Comparison of ENCODE assay signal across 9 cellular contexts in genomic region chr5:119358901-119359603, GRCh38. TPM values are rescaled to one million over a fixed set of nuclear protein-coding genes. Genes with fewer than 3 reads are reported as not detected.
DNase-seq lines count a peak whose midpoint lies in the region; ATAC-seq and TF ChIP-seq lines count a peak whose summit lies in the region.
"Had no signal": no experiment of that assay in that cellular context is flagged by ENCODE, and none has a peak within 500 bp of the region (broad histone marks: within the 10 kb centered on the region; RNA-seq: fewer than 3 reads in every experiment).

No MANE protein-coding gene starts in this region.

- H3K79me2 ChIP-seq in DOHH2 (ENCODE audit: control insufficient read depth, low read length): peaks cover 52% of the 10 kb centered on the region

- ATAC-seq in activated naive CD8-positive, alpha-beta T cell treated with anti-CD3 and anti-CD28 coated beads, Interleukin-2, amount 10 ng/mL, durations not matched to agents 7 days and 5 days (ENCODE audit: low read depth): no peak

- H3K4me1 ChIP-seq in DOHH2 (ENCODE audit: control insufficient read depth, low read length) (peaks cover 71% of the 10 kb centered on the region), HEK293 (ENCODE audit: control insufficient read depth, insufficient read depth, low read length) (peaks cover 42% of the 10 kb centered on the region), neutrophil (ENCODE audit: control insufficient read depth in 1 of 2, insufficient read depth in 1 of 2, low read depth in 1 of 2, low read length in 1 of 2) (peaks cover 80 to 94% of the 10 kb centered on the region in 2 experiments)

- no peaks in the 10 kb centered on the region for H3K27me3 Mint-ChIP-seq in activated naive CD8-positive, alpha-beta T cell treated with anti-CD3 and anti-CD28 coated beads, Interleukin-2, amount 10 ng/mL, durations not matched to agents 7 days and 5 days

- peaks cover 22% of the 10 kb centered on the region for H3F3A ChIP-seq in DOHH2 (ENCODE audit: control insufficient read depth, insufficient read depth)

- POLR2A ChIA-PET in HEK293 (lab: Yijun Ruan, JAX): no interaction called here
- POLR2A ChIA-PET in activated naive CD8-positive, alpha-beta T cell treated with anti-CD3 and anti-CD28 coated beads, Interleukin-2, amount 10 ng/mL, durations not matched to agents 7 days and 5 days (lab: Charles Lee): interaction anchor here (0.6 to 1.1 kb wide), 6 partner anchors 15 to 86 kb away, joined by 3 to 5 read pairs (median 3); no protein-coding TSS in a partner anchor

- H3K4me2 ChIP-seq in DOHH2 (ENCODE audit: low read length): peak overlapping the region; percentile 98

- peak overlapping the region; percentile 76 for H3K27ac Mint-ChIP-seq in activated naive CD8-positive, alpha-beta T cell treated with anti-CD3 and anti-CD28 coated beads, Interleukin-2, amount 10 ng/mL, durations not matched to agents 7 days and 5 days
- H3K27ac Mint-ChIP-seq: nephron progenitor cell had no signal

- peak overlapping the region; percentile 4 for H3K4me3 Mint-ChIP-seq in activated naive CD8-positive, alpha-beta T cell treated with anti-CD3 and anti-CD28 coated beads, Interleukin-2, amount 10 ng/mL, durations not matched to agents 7 days and 5 days
- H3K4me3 Mint-ChIP-seq: nephron progenitor cell had no signal

- H3K27me3 ChIP-seq in DOHH2 (ENCODE audit: control insufficient read depth, low read length) (peaks cover 6% of the 10 kb centered on the region; the same call in 1 of the 2 replicates), neutrophil (no peaks in the 10 kb centered on the region)

- H3K4me3 ChIP-seq in DOHH2 (ENCODE audit: low read length): peak overlapping the region; percentile 77
- H3K4me3 ChIP-seq in HEK293 (ENCODE audit: low read depth, low read length): no peak overlapping the region
- H3K4me3 ChIP-seq in neutrophil (ENCODE audit: low read depth in 1 of 2, low read length in 1 of 2): no peak overlapping the region

- H3K27ac ChIP-seq in DOHH2 (ENCODE audit: low read depth, low read length): no peak overlapping the region
- no peak overlapping the region for H3K27ac ChIP-seq in HEK293 (ENCODE audit: extremely low read depth, low read depth, low read length)
- H3K27ac ChIP-seq in neutrophil: peak overlapping the region; percentile 62
- H3K27ac ChIP-seq in caudate nucleus (ENCODE audit: low read depth, low read length): no peak overlapping the region

- no peaks in the 10 kb centered on the region for H3K9me3 Mint-ChIP-seq in activated naive CD8-positive, alpha-beta T cell treated with anti-CD3 and anti-CD28 coated beads, Interleukin-2, amount 10 ng/mL, durations not matched to agents 7 days and 5 days
- H3K9me3 Mint-ChIP-seq: nephron progenitor cell had no signal

- DNase-seq in activated naive CD8-positive, alpha-beta T cell treated with anti-CD3 and anti-CD28 coated beads, Interleukin-2, amount 10 ng/mL, durations not matched to agents 7 days and 5 days: no peak
- no peak for DNase-seq in NCI-H446 (lab: John Stamatoyannopoulos, UW)
- DNase-seq in caudate nucleus (lab: John Stamatoyannopoulos, UW): no peak
- DNase-seq in RKO (ENCODE audit: low spot score): no peak
- DNase-seq: NCI-H1694, nephron progenitor cell had no signal

- 0 out of 2 replicates have a peak, but pooled peaks cover 13% of the 10 kb centered on the region for H4K20me1 ChIP-seq in DOHH2 (ENCODE audit: control insufficient read depth, insufficient read depth, low read depth, low read length)

- no peaks in the 10 kb centered on the region for H3K9me2 ChIP-seq in DOHH2 (replicated peaks; ENCODE audit: control insufficient read depth, low read length)

- CTCF ChIA-PET in HEK293 (lab: Yijun Ruan, JAX): interaction anchor here (1.1 to 2.5 kb wide), 3 partner anchors 13 to 317 kb away, joined by 3 to 10 read pairs (median 4); no protein-coding TSS in a partner anchor

- H3K9me3 ChIP-seq in DOHH2 (ENCODE audit: control insufficient read depth, insufficient read depth, low read length) (no peaks in the 10 kb centered on the region), HEK293 (ENCODE audit: control insufficient read depth, insufficient read depth, low read depth, low read length) (no peaks in the 10 kb centered on the region), neutrophil (no peaks in the 10 kb centered on the region)

- TF ChIP-seq CTCF in DOHH2 (IDR thresholded peaks at IDR 0.05; ENCODE audit: low read depth, low read length, poor library complexity, severe bottlenecking): no peak
- no peak for TF ChIP-seq CTCF in HEK293 (tag by site-specific recombination; IDR thresholded peaks at IDR 0.05)
- no peak for TF ChIP-seq CTCF in neutrophil (IDR thresholded peaks at IDR 0.05)

- H3K36me3 ChIP-seq in DOHH2 (ENCODE audit: control insufficient read depth, low read length) (no peaks in the 10 kb centered on the region), HEK293 (ENCODE audit: control insufficient read depth in 2 of 2, insufficient read depth in 1 of 2, low read length in 2 of 2) (no peaks in the 10 kb centered on the region), neutrophil (no peaks in the 10 kb centered on the region)

- peaks cover 84% of the 10 kb centered on the region for H3K4me1 Mint-ChIP-seq in activated naive CD8-positive, alpha-beta T cell treated with anti-CD3 and anti-CD28 coated beads, Interleukin-2, amount 10 ng/mL, durations not matched to agents 7 days and 5 days

- H3K36me3 Mint-ChIP-seq in activated naive CD8-positive, alpha-beta T cell treated with anti-CD3 and anti-CD28 coated beads, Interleukin-2, amount 10 ng/mL, durations not matched to agents 7 days and 5 days: peaks cover 24% of the 10 kb centered on the region

TF ChIP-seq in HEK293, 187 proteins besides CTCF, POLR2A, EP300 and RAD21:
- TF ChIP-seq ZFP37 (tag by site-specific recombination; IDR thresholded peaks at IDR 0.05) (no peak), SCRT1 (tag by site-specific recombination; IDR thresholded peaks at IDR 0.05; ENCODE audit: borderline replicate concordance) (peak; percentile 37; the same call in 1 of the 2 replicates), ZNF791 (tag by site-specific recombination; IDR thresholded peaks at IDR 0.05) (no peak), SCRT2 (tag by site-specific recombination; IDR thresholded peaks at IDR 0.05) (peak; percentile 69; the same call in 1 of the 2 replicates), HOXA7 (CRISPR knock-in tag; IDR thresholded peaks at IDR 0.05; ENCODE audit: borderline replicate concordance) (no peak), ZNF391 (tag by site-specific recombination; IDR thresholded peaks at IDR 0.05; ENCODE audit: borderline replicate concordance, low read depth) (no peak)

RNA-seq across cellular contexts. Expression of gene TNFAIP8, which starts 3.2 kb away (rescaled TPM):
- 100 to 1,000 TPM; 121 to 122 TPM for total RNA-seq in activated naive CD8-positive, alpha-beta T cell treated with anti-CD3 and anti-CD28 coated beads, Interleukin-2, amount 10 ng/mL, durations not matched to agents 7 days and 5 days
